10 cellular contexts compared by ENCODE assay signal in the genomic region with DNA sequence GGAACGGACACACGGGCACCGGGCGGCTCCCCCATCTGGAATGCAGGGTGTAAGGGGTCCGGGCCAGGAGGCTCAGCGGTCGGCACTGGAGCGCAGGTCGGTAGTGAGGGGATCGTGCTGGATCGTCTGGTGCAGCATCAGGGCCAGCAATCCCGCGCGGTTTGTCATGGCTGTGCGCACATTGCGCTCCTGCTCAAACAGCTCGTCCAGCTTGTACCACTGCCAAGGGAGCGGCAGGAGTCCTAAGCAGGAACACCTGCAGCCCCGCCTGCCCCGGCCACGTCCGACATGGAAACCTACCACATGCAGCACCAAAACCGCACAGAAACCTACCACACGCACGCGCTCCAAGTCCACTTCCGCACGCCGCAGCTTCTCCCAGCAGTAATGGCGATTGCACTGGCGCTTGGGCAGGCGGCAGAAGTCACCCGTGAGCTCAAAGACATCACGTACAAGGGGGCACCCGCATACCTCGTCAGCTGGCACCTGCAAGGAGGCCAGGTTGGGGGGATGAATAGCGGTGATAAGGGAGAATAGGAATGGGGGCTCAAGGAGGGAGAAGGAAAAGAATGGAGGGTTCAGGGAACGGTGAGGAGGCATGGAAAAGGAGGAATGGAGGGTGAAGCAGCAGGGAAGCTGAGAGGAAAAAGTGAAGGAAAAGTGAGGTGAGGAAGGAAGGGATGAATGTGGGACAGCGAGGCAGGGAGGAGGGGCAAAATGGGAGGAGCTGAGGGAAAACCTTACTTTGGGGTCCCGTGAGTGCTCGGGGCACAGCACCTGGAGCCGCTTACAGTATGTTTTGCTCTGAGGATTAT. TPM values are rescaled to one million over a fixed set of nuclear protein-coding genes. Genes with fewer than 3 reads are reported as not detected.
DNase-seq lines count a peak whose midpoint lies in the region; TF ChIP-seq lines count a peak whose summit lies in the region.
"Had no signal": no experiment of that assay in that cellular context is flagged by ENCODE, and none has a peak within 500 bp of the region (broad histone marks: within the 10 kb centered on the region; RNA-seq: fewer than 3 reads in every experiment).

No MANE protein-coding gene starts in this region.

- no peak overlapping the region for H3K9ac ChIP-seq in Karpas-422 (ENCODE audit: low read length)

- H3K79me2 ChIP-seq in Karpas-422 (ENCODE audit: low read length) (peaks cover 54% of the 10 kb centered on the region), osteoblast (ENCODE audit: insufficient read depth, low read length) (peaks cover 52% of the 10 kb centered on the region)

- H3K27me3 Mint-ChIP-seq in T-helper 1 cell treated with Interleukin-12 subunit alpha and Interleukin-12 subunit beta and Interleukin-4 antibody, amounts not matched to agents 30 μg/mL and 1 μg/mL, for 36 hours (ENCODE audit: low read depth) = no peaks in the 10 kb centered on the region

- no peak overlapping the region for H3K27ac ChIP-seq in Karpas-422 (ENCODE audit: low read length)
- no peak overlapping the region for H3K27ac ChIP-seq in osteoblast (ENCODE audit: low read depth, low read length)

- DNase-seq in T-helper 1 cell = no peak
- DNase-seq in Karpas-422 = no peak
- DNase-seq in cerebellar cortex (ENCODE audit: low spot score) = peak; percentile 38
- DNase-seq in osteoblast (ENCODE audit: insufficient read length, low spot score, missing footprints) = no peak
- no peak for DNase-seq in NCI-H524 treated with DMSO at 0.1 percent for 48 hours (lab: John Stamatoyannopoulos, UW)
- DNase-seq in mucosa of gallbladder (ENCODE audit: low spot score) = no peak
- no peak for DNase-seq in AG20443 (ENCODE audit: low spot score)
- DNase-seq: MG63; stimulated activated CD4-positive, alpha-beta T cell treated with anti-CD3 and anti-CD28 coated beads, Interleukin-12 subunit alpha, Interleukin-12 subunit beta, amount 100 ng/mL, for 4 hours had no signal

- H3K27me3 ChIP-seq in Karpas-422 (ENCODE audit: low read length) = no peaks in the 10 kb centered on the region
- no peaks in the 10 kb centered on the region for H3K27me3 ChIP-seq in osteoblast (ENCODE audit: insufficient read depth, low read length)
- H3K27me3 ChIP-seq: MG63 had no signal

- H3K27ac Mint-ChIP-seq in T-helper 1 cell treated with Interleukin-12 subunit alpha and Interleukin-12 subunit beta and Interleukin-4 antibody, amounts not matched to agents 30 μg/mL and 1 μg/mL, for 36 hours = peak overlapping the region; percentile 97

- peaks cover 34% of the 10 kb centered on the region for H3K4me1 ChIP-seq in Karpas-422 (ENCODE audit: low read length)
- peaks cover 31% of the 10 kb centered on the region for H3K4me1 ChIP-seq in osteoblast (ENCODE audit: insufficient read depth, low read length)

- H2AFZ ChIP-seq in Karpas-422 (ENCODE audit: low read length) (no peak overlapping the region), osteoblast (ENCODE audit: low read length) (no peak overlapping the region)

- H3K36me3 ChIP-seq in Karpas-422 (ENCODE audit: insufficient read depth, low read length) (peaks cover 30% of the 10 kb centered on the region; the same call in 1 of the 2 replicates), osteoblast (ENCODE audit: insufficient read depth, low read length) (peaks cover 29% of the 10 kb centered on the region)

- no peaks in the 10 kb centered on the region for H3K9me3 Mint-ChIP-seq in T-helper 1 cell treated with Interleukin-12 subunit alpha and Interleukin-12 subunit beta and Interleukin-4 antibody, amounts not matched to agents 30 μg/mL and 1 μg/mL, for 36 hours

- H3K4me2 ChIP-seq in Karpas-422 (ENCODE audit: low read depth, low read length, poor library complexity, severe bottlenecking) = peak overlapping the region; percentile 95
- peak overlapping the region; percentile 93 for H3K4me2 ChIP-seq in osteoblast (ENCODE audit: insufficient read depth, low read length)

- 0 out of 2 replicates have a peak, but pooled peaks cover 7% of the 10 kb centered on the region for H4K20me1 ChIP-seq in Karpas-422 (ENCODE audit: insufficient read depth, low read depth, low read length)
- H4K20me1 ChIP-seq in osteoblast (ENCODE audit: insufficient read depth, low read length) = peaks cover 14% of the 10 kb centered on the region

- H3K4me3 ChIP-seq in Karpas-422 (ENCODE audit: low read length) (no peak overlapping the region), osteoblast (ENCODE audit: insufficient read depth, low read length) (no peak overlapping the region)

- peak overlapping the region; percentile 94 for H3K4me3 Mint-ChIP-seq in T-helper 1 cell treated with Interleukin-12 subunit alpha and Interleukin-12 subunit beta and Interleukin-4 antibody, amounts not matched to agents 30 μg/mL and 1 μg/mL, for 36 hours

- H3K9me2 ChIP-seq in Karpas-422 (replicated peaks; ENCODE audit: insufficient read depth, low read length) = no peaks in the 10 kb centered on the region

- peaks cover 46% of the 10 kb centered on the region for H3K4me1 Mint-ChIP-seq in T-helper 1 cell treated with Interleukin-12 subunit alpha and Interleukin-12 subunit beta and Interleukin-4 antibody, amounts not matched to agents 30 μg/mL and 1 μg/mL, for 36 hours (ENCODE audit: low read depth)

- TF ChIP-seq CTCF in osteoblast (IDR thresholded peaks at IDR 0.05; ENCODE audit: extremely low read depth, low read depth, low read length) = no peak

- H3K9me3 ChIP-seq in Karpas-422 (ENCODE audit: low read length) (no peaks in the 10 kb centered on the region), osteoblast (ENCODE audit: low read depth, low read length) (no peaks in the 10 kb centered on the region)
- H3K9me3 ChIP-seq: MG63 had no signal

- peaks cover 61% of the 10 kb centered on the region for H3K36me3 Mint-ChIP-seq in T-helper 1 cell treated with Interleukin-12 subunit alpha and Interleukin-12 subunit beta and Interleukin-4 antibody, amounts not matched to agents 30 μg/mL and 1 μg/mL, for 36 hours (ENCODE audit: low read depth)

RNA-seq across cellular contexts. Expression of a gene that starts 1.4 kb away (rescaled TPM):
- total RNA-seq in Karpas-422 (2014; rRNA removed; shearing (Covaris generic); ENCODE audit: low replicate concordance) = 33.0 and 85.4 TPM in 2 replicates
- total RNA-seq in osteoblast = 64.8 and 71.3 TPM in 2 replicates
- total RNA-seq in mucosa of gallbladder = 86.7 TPM

RNA-seq across cellular contexts. Expression of a gene that starts 4.8 kb away (rescaled TPM):
- total RNA-seq in Karpas-422 (2014; rRNA removed; shearing (Covaris generic); ENCODE audit: low replicate concordance) = 43.0 and 105 TPM in 2 replicates
- total RNA-seq in osteoblast = 30.4 and 33.3 TPM in 2 replicates
- 92.2 TPM for total RNA-seq in mucosa of gallbladder

RNA-seq across cellular contexts. Expression of a gene that starts 16.4 kb away (rescaled TPM):
- 0.34 TPM in 1 of 2 replicates, not detected in the other for total RNA-seq in Karpas-422 (2014; rRNA removed; shearing (Covaris generic); ENCODE audit: low replicate concordance)
- 0.36 and 0.59 TPM in 2 replicates for total RNA-seq in osteoblast
- total RNA-seq in mucosa of gallbladder = 1.5 TPM
